In the genomic region with DNA sequence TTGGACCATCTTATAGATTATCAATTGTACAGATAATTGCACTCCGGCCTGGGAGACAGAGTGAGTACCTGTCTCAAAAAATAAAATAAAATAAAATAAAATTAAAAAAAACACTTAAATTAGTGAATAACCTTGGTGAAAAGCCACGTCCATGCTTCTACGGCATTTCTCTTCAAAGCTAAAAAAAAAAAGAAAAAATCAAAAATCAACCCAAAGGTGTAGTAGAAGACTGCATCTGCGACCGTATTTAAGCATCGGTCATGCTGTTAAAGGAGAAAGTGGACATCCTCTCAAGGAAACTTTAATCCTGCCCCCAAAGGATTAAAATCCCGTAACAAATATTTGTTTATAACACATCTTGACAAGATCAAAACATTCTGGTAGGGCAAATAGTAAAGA, we compare ENCODE assay signal across 1 cellular context.
TF ChIP-seq lines count a peak whose summit lies in the region.

No MANE protein-coding gene starts in this region.

TF ChIP-seq in GM23338, 12 proteins besides CTCF, POLR2A, EP300 and RAD21 (continued from another document):
- TF ChIP-seq CREB1 (CRISPR knock-in tag; IDR thresholded peaks at IDR 0.05; ENCODE audit: low read depth) = no peak
- no peak for TF ChIP-seq EZH2 (IDR thresholded peaks at IDR 0.05; ENCODE audit: low read depth, unreplicated experiment)
